In genomic region chr16:30609928-30610839, GRCh38 we compare ENCODE assay signal across 1 cellular context.
A peak's percentile ranks its signal among the peaks of the same experiment; 100 is the strongest.
TF ChIP-seq lines count a peak whose summit lies in the region.

ZNF689 (minus strand) TSS chr16:30610389; CDS start chr16:30610041, 348 bp downstream.

TF ChIP-seq in HEK293, 187 proteins besides CTCF, POLR2A, EP300 and RAD21 (continued from another document):
- TF ChIP-seq ZNF623 (tag by site-specific recombination; IDR thresholded peaks at IDR 0.05) (peak; percentile 10; the same call in 1 of the 2 replicates), ZNF221 (tag by site-specific recombination; IDR thresholded peaks at IDR 0.05; ENCODE audit: borderline replicate concordance) (no peak), ZNF174 (tag by site-specific recombination; IDR thresholded peaks at IDR 0.05) (no peak), IKZF3 (tag by site-specific recombination; IDR thresholded peaks at IDR 0.05) (peak; percentile 78), ZNF692 (tag by site-specific recombination; IDR thresholded peaks at IDR 0.05) (peak; percentile 66; the same call in 1 of the 2 replicates), ZNF48 (tag by site-specific recombination; IDR thresholded peaks at IDR 0.05) (no peak), ZSCAN4 (tag by site-specific recombination; IDR thresholded peaks at IDR 0.05) (peak; percentile 17), ZNF639 (tag by site-specific recombination; IDR thresholded peaks at IDR 0.05) (peak; percentile 69; the same call in 1 of the 2 replicates), ZNF776 (tag by site-specific recombination; IDR thresholded peaks at IDR 0.05; ENCODE audit: borderline replicate concordance) (no peak), ZNF777 (tag by site-specific recombination; IDR thresholded peaks at IDR 0.05; ENCODE audit: borderline replicate concordance) (peak; percentile 86), ZNF626 (tag by site-specific recombination; IDR thresholded peaks at IDR 0.05) (no peak), PBX3 (CRISPR knock-in tag; IDR thresholded peaks at IDR 0.05) (no peak; the same call in 1 of the 2 replicates), ZNF155 (tag by site-specific recombination; IDR thresholded peaks at IDR 0.05) (no peak), ZFP41 (tag by site-specific recombination; IDR thresholded peaks at IDR 0.05; ENCODE audit: borderline replicate concordance) (no peak), KLF1 (tag by site-specific recombination; IDR thresholded peaks at IDR 0.05) (0 out of 2 replicates have a peak, but pooled peaks have one; percentile 58), SP2 (tag by site-specific recombination; IDR thresholded peaks at IDR 0.05) (peak; percentile 99)
